In genomic region chr7:41701542-41701941, GRCh38 we compare ENCODE assay signal across 16 cellular contexts. TPM values are rescaled to one million over a fixed set of nuclear protein-coding genes. Genes with fewer than 3 reads are reported as not detected.
DNase-seq lines count a peak whose midpoint lies in the region; ATAC-seq and TF ChIP-seq lines count a peak whose summit lies in the region.
"Had no signal": no experiment of that assay in that cellular context is flagged by ENCODE, and none has a peak within 500 bp of the region (broad histone marks: within the 10 kb centered on the region; RNA-seq: fewer than 3 reads in every experiment).

No MANE protein-coding gene starts in this region.

- peaks cover 7 to 13% (median 10%) of the 10 kb centered on the region in 3 donors for H3K27me3 Mint-ChIP-seq in immature natural killer cell (ENCODE audit: low read depth in 3 of 3)

- no peaks in the 10 kb centered on the region for H3K9me3 ChIP-seq in ES-I3 (ENCODE audit: control insufficient read depth, insufficient read depth, low read length)
- no peaks in the 10 kb centered on the region for H3K9me3 ChIP-seq in adipocyte (ENCODE audit: control insufficient read depth, low read length)
- no peaks in the 10 kb centered on the region for H3K9me3 ChIP-seq in neutrophil
- H3K9me3 ChIP-seq: adrenal gland, BLaER1 had no signal

- peaks cover 33% of the 10 kb centered on the region for H3K4me1 Mint-ChIP-seq in stimulated activated effector memory CD8-positive, alpha-beta T cell treated with anti-CD3 and anti-CD28 coated beads, Interleukin-12 subunit alpha, Interleukin-12 subunit beta, amount 100 ng/mL, for 72 hours
- peaks cover 21 to 24% of the 10 kb centered on the region in 2 donors for H3K4me1 Mint-ChIP-seq in immature natural killer cell

- H3K4me3 ChIP-seq in adipocyte (ENCODE audit: low read length) (peak overlapping the region; percentile 88), fibroblast of villous mesenchyme (ENCODE audit: low read depth, low read length) (peak overlapping the region; percentile 70), neutrophil (ENCODE audit: low read depth in 1 of 2, low read length in 1 of 2) (no peak overlapping the region)
- H3K4me3 ChIP-seq: BLaER1 had no signal

- no peaks in the 10 kb centered on the region for H3K36me3 ChIP-seq in ES-I3 (ENCODE audit: insufficient read depth, low read length)
- H3K36me3 ChIP-seq in adipocyte (ENCODE audit: control insufficient read depth, insufficient read depth, low read length, severe bottlenecking), result no peaks in the 10 kb centered on the region
- no peaks in the 10 kb centered on the region for H3K36me3 ChIP-seq in neutrophil
- H3K36me3 ChIP-seq: adrenal gland, BLaER1 had no signal

- H3K27ac ChIP-seq in neutrophil, result peak overlapping the region; percentile 80
- H3K27ac ChIP-seq: adrenal gland, BLaER1 had no signal

- H3K4me1 ChIP-seq in ES-I3 (ENCODE audit: insufficient read depth, low read length) (peaks cover 26% of the 10 kb centered on the region), adipocyte (ENCODE audit: control insufficient read depth, insufficient read depth, low read length) (peaks cover 37% of the 10 kb centered on the region), neutrophil (ENCODE audit: control insufficient read depth in 1 of 2, insufficient read depth in 1 of 2, low read depth in 1 of 2, low read length in 1 of 2) (peaks cover 69% of the 10 kb centered on the region in 2 experiments)

- peak; percentile 52 for DNase-seq in adipocyte (ENCODE audit: low read depth)
- DNase-seq in fibroblast of villous mesenchyme (ENCODE audit: low read depth), result no peak
- DNase-seq in pons (ENCODE audit: low spot score), result no peak
- DNase-seq in stimulated activated effector memory CD8-positive, alpha-beta T cell treated with anti-CD3 and anti-CD28 coated beads, Interleukin-12 subunit alpha, Interleukin-12 subunit beta, amount 100 ng/mL, for 72 hours (ENCODE audit: low spot score in 2 of 2), result no peak
- DNase-seq in MV-4-11 (lab: John Stamatoyannopoulos, UW), result no peak
- no peak for DNase-seq in immature natural killer cell
- DNase-seq: adrenal gland; HCEC 1CT; NCI-H1436; NCI-H526 treated with DMSO at 0.1 percent for 48 hours; nucleus accumbens; stimulated activated naive B cell treated with anti-CD40 and anti-IgM and Interleukin-4, amounts not matched to agents 10 μg/mL and 1 μg/mL and 100 μg/mL, for 72 hours had no signal

- H3K4me3 Mint-ChIP-seq in stimulated activated effector memory CD8-positive, alpha-beta T cell treated with anti-CD3 and anti-CD28 coated beads, Interleukin-12 subunit alpha, Interleukin-12 subunit beta, amount 100 ng/mL, for 72 hours, result no peak overlapping the region
- peak overlapping the region in 1 of 5 donors; percentile 5 for H3K4me3 Mint-ChIP-seq in immature natural killer cell

- H3K27me3 ChIP-seq in adipocyte (replicated peaks; ENCODE audit: control insufficient read depth, insufficient read depth, low read length) (no peaks in the 10 kb centered on the region), neutrophil (no peaks in the 10 kb centered on the region)
- H3K27me3 ChIP-seq: adrenal gland had no signal

- no peaks in the 10 kb centered on the region for H3K36me3 Mint-ChIP-seq in stimulated activated effector memory CD8-positive, alpha-beta T cell treated with anti-CD3 and anti-CD28 coated beads, Interleukin-12 subunit alpha, Interleukin-12 subunit beta, amount 100 ng/mL, for 72 hours
- no peaks in the 10 kb centered on the region for H3K36me3 Mint-ChIP-seq in immature natural killer cell
- H3K36me3 Mint-ChIP-seq: IgD-negative memory B cell; stimulated activated naive B cell treated with anti-CD40 and anti-IgM and Interleukin-4, amounts not matched to agents 10 μg/mL and 1 μg/mL and 100 μg/mL, for 72 hours had no signal

- no peak overlapping the region for H3K27ac Mint-ChIP-seq in stimulated activated effector memory CD8-positive, alpha-beta T cell treated with anti-CD3 and anti-CD28 coated beads, Interleukin-12 subunit alpha, Interleukin-12 subunit beta, amount 100 ng/mL, for 72 hours
- no peak overlapping the region for H3K27ac Mint-ChIP-seq in immature natural killer cell
- H3K27ac Mint-ChIP-seq: stimulated activated naive B cell treated with anti-CD40 and anti-IgM and Interleukin-4, amounts not matched to agents 10 μg/mL and 1 μg/mL and 100 μg/mL, for 72 hours had no signal

- no peak for ATAC-seq in stimulated activated effector memory CD8-positive, alpha-beta T cell treated with anti-CD3 and anti-CD28 coated beads, Interleukin-12 subunit alpha, Interleukin-12 subunit beta, amount 100 ng/mL, for 72 hours
- ATAC-seq: stimulated activated naive B cell treated with anti-CD40 and anti-IgM and Interleukin-4, amounts not matched to agents 10 μg/mL and 1 μg/mL and 100 μg/mL, for 72 hours had no signal

- H3K9ac ChIP-seq in ES-I3 (ENCODE audit: low read depth, low read length) (peak overlapping the region; percentile 68; the same call in 1 of the 2 replicates), adipocyte (ENCODE audit: low read length) (peak overlapping the region; percentile 62)
- H3K9ac ChIP-seq: BLaER1 had no signal

- TF ChIP-seq CTCF in fibroblast of villous mesenchyme (IDR thresholded peaks at IDR 0.05; ENCODE audit: insufficient read depth, low read depth, low read length) (no peak), neutrophil (IDR thresholded peaks at IDR 0.05) (no peak)

- no peaks in the 10 kb centered on the region for H3K9me3 Mint-ChIP-seq in stimulated activated effector memory CD8-positive, alpha-beta T cell treated with anti-CD3 and anti-CD28 coated beads, Interleukin-12 subunit alpha, Interleukin-12 subunit beta, amount 100 ng/mL, for 72 hours
- no peaks in the 10 kb centered on the region for H3K9me3 Mint-ChIP-seq in immature natural killer cell
- H3K9me3 Mint-ChIP-seq: IgD-negative memory B cell; stimulated activated naive B cell treated with anti-CD40 and anti-IgM and Interleukin-4, amounts not matched to agents 10 μg/mL and 1 μg/mL and 100 μg/mL, for 72 hours had no signal

RNA-seq across cellular contexts. Expression of gene INHBA, which starts 1.3 kb away (rescaled TPM):
- 65.2 and 84.7 TPM in 2 replicates for total RNA-seq in fibroblast of villous mesenchyme
- not detected for polyA plus RNA-seq in immature natural killer cell
- polyA plus RNA-seq: IgD-negative memory B cell had no signal

Comparison
In these comparisons a context has a peak if more than half of its experiments do, and no peak if none do; other contexts are left out.
1. H3K4me3 ChIP-seq: peak in adipocyte (single experiment) and fibroblast of villous mesenchyme (single experiment); none in neutrophil (0 of 2).